19 cellular contexts compared by ENCODE assay signal in genomic region chr22:39613549-39613921, GRCh38. TPM values are rescaled to one million over a fixed set of nuclear protein-coding genes. Genes with fewer than 3 reads are reported as not detected.
"Had no signal": no experiment of that assay in that cellular context is flagged by ENCODE, and none has a peak within 500 bp of the region (broad histone marks: within the 10 kb centered on the region; RNA-seq: fewer than 3 reads in every experiment).

No MANE protein-coding gene starts in this region.

- H3K4me3 Mint-ChIP-seq: memory B cell, nephron had no signal

- DNase-seq: effector CD4-positive, alpha-beta T cell; foreskin melanocyte; kidney; left cardiac atrium; left ventricle myocardium inferior; lower lobe of right lung; midbrain; occipital lobe; right lobe of liver; stimulated activated CD4-positive, alpha-beta T cell treated with anti-CD3 and anti-CD28 coated beads, Interleukin-2, amount 100 ng/mL, for 24 hours; stimulated activated naive CD4-positive, alpha-beta T cell treated with Interleukin-2 at 50 U/mL for 16 hours; trophoblast cell had no signal

- H3K9me3 ChIP-seq: lower lobe of right lung, prostate gland, right lobe of liver had no signal

- H3K36me3 ChIP-seq: left ventricle myocardium inferior, lower lobe of right lung, prostate gland, right lobe of liver had no signal

- H3K27me3 ChIP-seq: hepatocyte, right lobe of liver had no signal

- H3K27ac Mint-ChIP-seq: memory B cell, nephron had no signal

- ATAC-seq: left cardiac atrium, lower lobe of right lung, right lobe of liver had no signal

- H3K4me1 ChIP-seq: left ventricle myocardium inferior, lower lobe of right lung, parathyroid adenoma, prostate gland, right lobe of liver had no signal

- H3K4me3 ChIP-seq: coronary artery, hepatocyte, left ventricle myocardium inferior, lower lobe of right lung, prostate gland, right lobe of liver had no signal

- H3K27ac ChIP-seq: coronary artery, hepatocyte, left ventricle myocardium inferior, lower lobe of right lung, parathyroid adenoma, prostate gland, right lobe of liver had no signal

RNA-seq across cellular contexts. Expression of gene CACNA1I, which starts 43.0 kb away (rescaled TPM):
- total RNA-seq: dermis microvascular lymphatic vessel endothelial cell had no signal
